In the genomic region with DNA sequence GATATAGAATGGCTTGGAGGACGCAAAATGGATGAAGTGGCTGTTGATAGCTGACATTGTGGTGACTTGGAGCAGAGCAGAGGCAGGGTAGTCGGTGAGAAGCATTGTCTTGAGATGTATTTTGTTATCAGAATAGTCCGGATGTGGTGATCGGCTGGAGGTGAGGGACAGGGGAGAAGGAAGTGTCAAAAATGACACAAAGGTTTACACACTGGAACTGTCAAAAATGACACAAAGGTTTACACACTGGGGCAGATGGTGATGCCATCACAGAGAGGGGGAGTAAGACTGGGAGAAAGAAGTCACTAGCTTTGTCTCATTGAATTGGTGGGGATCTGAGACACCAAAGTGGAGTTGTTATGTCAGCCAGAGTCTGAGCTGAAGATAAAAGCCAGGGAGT, we compare ENCODE assay signal across 20 cellular contexts. TPM values are rescaled to one million over a fixed set of nuclear protein-coding genes. Genes with fewer than 3 reads are reported as not detected.
DNase-seq lines count a peak whose midpoint lies in the region; ATAC-seq, FAIRE-seq and TF ChIP-seq lines count a peak whose summit lies in the region.
"Had no signal": no experiment of that assay in that cellular context is flagged by ENCODE, and none has a peak within 500 bp of the region (broad histone marks: within the 10 kb centered on the region; RNA-seq: fewer than 3 reads in every experiment).

No MANE protein-coding gene starts in this region.

- no peak for TF ChIP-seq CTCF in kidney (IDR thresholded peaks at IDR 0.05; ENCODE audit: borderline replicate concordance, extremely low read depth, insufficient read depth)
- TF ChIP-seq CTCF in spleen (IDR thresholded peaks at IDR 0.05 in 8 of 11, conservative IDR thresholded peaks at IDR 0.05 in 3 of 11): no peak

- peaks cover 35 to 46% (median 44%) of the 10 kb centered on the region in 3 donors for H3K4me1 Mint-ChIP-seq in CD8-positive, alpha-beta memory T cell
- peaks cover 27% of the 10 kb centered on the region for H3K4me1 Mint-ChIP-seq in activated T-helper 1 cell treated with anti-CD3 and anti-CD28 coated beads, Interleukin-12 subunit alpha, Interleukin-12 subunit beta, Interleukin-2, Interleukin-4 antibody, amounts not matched to agents 30 ng/mL and 10 ng/mL and 1 ng/mL, durations not matched to agents 14 hours and 24 hours and 36 hours (ENCODE audit: low read depth)
- H3K4me1 Mint-ChIP-seq: brain had no signal

- no peaks in the 10 kb centered on the region for H3K36me3 ChIP-seq in CD8-positive, alpha-beta memory T cell (ENCODE audit: insufficient read depth, low read length)
- H3K36me3 ChIP-seq in kidney (ENCODE audit: control insufficient read depth in 1 of 2, insufficient read depth in 2 of 2, low read length in 2 of 2): no peaks in the 10 kb centered on the region
- H3K36me3 ChIP-seq in spleen: no peaks in the 10 kb centered on the region

- H3K4me3 Mint-ChIP-seq in CD8-positive, alpha-beta memory T cell: peak overlapping the region in 5 of 7 donors; percentile 2 to 55 (median 40)
- no peak overlapping the region for H3K4me3 Mint-ChIP-seq in activated T-helper 1 cell treated with anti-CD3 and anti-CD28 coated beads, Interleukin-12 subunit alpha, Interleukin-12 subunit beta, Interleukin-2, Interleukin-4 antibody, amounts not matched to agents 30 ng/mL and 10 ng/mL and 1 ng/mL, durations not matched to agents 14 hours and 24 hours and 36 hours
- H3K4me3 Mint-ChIP-seq: activated naive CD8-positive, alpha-beta T cell; brain had no signal

- H3K27ac ChIP-seq in CD8-positive, alpha-beta memory T cell (ENCODE audit: low read depth, low read length): no peak overlapping the region
- H3K27ac ChIP-seq in kidney (ENCODE audit: low read depth in 2 of 2, low read length in 2 of 2) (peak overlapping the region; percentile 71 to 73), spleen (peak overlapping the region in 7 of 8 donors; percentile 19 to 94 (median 52))
- H3K27ac ChIP-seq: foreskin keratinocyte, hepatocyte, KMS-11, SK-N-MC had no signal

- H3K4me3 ChIP-seq in CD8-positive, alpha-beta memory T cell (ENCODE audit: low read length): no peak overlapping the region
- H3K4me3 ChIP-seq in kidney (ENCODE audit: low read length in 2 of 2): no peak overlapping the region
- no peak overlapping the region for H3K4me3 ChIP-seq in spleen
- H3K4me3 ChIP-seq: hepatocyte, lung, SK-N-MC had no signal

- intact Hi-C loops in activated T-helper 1 cell treated with anti-CD3 and anti-CD28 coated beads, Interleukin-12 subunit alpha, Interleukin-12 subunit beta, Interleukin-2, Interleukin-4 antibody, amounts not matched to agents 30 ng/mL and 10 ng/mL and 1 ng/mL, durations not matched to agents 14 hours and 24 hours and 36 hours (cut with micrococcal nuclease): no loop called here
- intact Hi-C loops in kidney (cut with DNase I): no loop called here
- intact Hi-C loops in spleen (cut with DNase I; ENCODE audit: low total_unique reads): no loop called here

- peak in 1 of 5 donors; percentile 11 for DNase-seq in CD8-positive, alpha-beta memory T cell
- DNase-seq in activated T-helper 1 cell treated with anti-CD3 and anti-CD28 coated beads, Interleukin-12 subunit alpha, Interleukin-12 subunit beta, Interleukin-2, Interleukin-4 antibody, amounts not matched to agents 30 ng/mL and 10 ng/mL and 1 ng/mL, durations not matched to agents 14 hours and 24 hours and 36 hours (ENCODE audit: low spot score): no peak
- no peak for DNase-seq in kidney
- no peak for DNase-seq in spleen
- no peak for DNase-seq in activated CD4-positive, CD25-positive, alpha-beta regulatory T cell (lab: John Stamatoyannopoulos, UW)
- DNase-seq: activated CD4-positive, CD25-positive, alpha-beta regulatory T cell treated with anti-CD3 and anti-CD28 coated beads, Interleukin-2, amount 50 U/mL, for 72 hours; foreskin keratinocyte; NCI-H2029; NCI-H446 had no signal

- peaks cover 1 to 6% (median 5%) of the 10 kb centered on the region in 3 donors for H3K36me3 Mint-ChIP-seq in CD8-positive, alpha-beta memory T cell
- H3K36me3 Mint-ChIP-seq in activated T-helper 1 cell treated with anti-CD3 and anti-CD28 coated beads, Interleukin-12 subunit alpha, Interleukin-12 subunit beta, Interleukin-2, Interleukin-4 antibody, amounts not matched to agents 30 ng/mL and 10 ng/mL and 1 ng/mL, durations not matched to agents 14 hours and 24 hours and 36 hours (ENCODE audit: low read depth): peaks cover 3% of the 10 kb centered on the region
- H3K36me3 Mint-ChIP-seq: activated naive CD8-positive, alpha-beta T cell had no signal

- H3K27me3 Mint-ChIP-seq in CD8-positive, alpha-beta memory T cell: no peaks in the 10 kb centered on the region
- H3K27me3 Mint-ChIP-seq in activated T-helper 1 cell treated with anti-CD3 and anti-CD28 coated beads, Interleukin-12 subunit alpha, Interleukin-12 subunit beta, Interleukin-2, Interleukin-4 antibody, amounts not matched to agents 30 ng/mL and 10 ng/mL and 1 ng/mL, durations not matched to agents 14 hours and 24 hours and 36 hours (ENCODE audit: insufficient read depth): no peaks in the 10 kb centered on the region
- H3K27me3 Mint-ChIP-seq: activated naive CD8-positive, alpha-beta T cell; brain had no signal

- POLR2A ChIA-PET in CD8-positive, alpha-beta memory T cell (lab: Charles Lee): interaction anchor here (0.6 kb wide), 1 partner anchor 464 kb away, joined by 5 read pairs; no protein-coding TSS in a partner anchor

- no peaks in the 10 kb centered on the region for H3K27me3 ChIP-seq in CD8-positive, alpha-beta memory T cell (ENCODE audit: insufficient read depth, low read length, poor library complexity, severe bottlenecking)
- H3K27me3 ChIP-seq in spleen (replicated peaks in 1 of 7): no peaks in the 10 kb centered on the region
- H3K27me3 ChIP-seq: foreskin keratinocyte, hepatocyte had no signal

- CTCF ChIA-PET in CD8-positive, alpha-beta memory T cell (lab: Charles Lee): interaction anchor here (1.4 kb wide), 1 partner anchor 46 kb away, joined by 4 read pairs; no protein-coding TSS in a partner anchor

- TF ChIP-seq POLR2A in spleen (IDR thresholded peaks at IDR 0.05): no peak

- H3K9me3 ChIP-seq in CD8-positive, alpha-beta memory T cell (ENCODE audit: low read length): no peaks in the 10 kb centered on the region
- H3K9me3 ChIP-seq in kidney (ENCODE audit: control insufficient read depth in 1 of 2, low read length in 2 of 2) (no peaks in the 10 kb centered on the region), spleen (no peaks in the 10 kb centered on the region)

- FAIRE-seq in kidney (lab: Jason Lieb, UNC): no peak
- FAIRE-seq: islet of Langerhans had no signal

- ATAC-seq in GM21619 (IDR thresholded peaks at IDR 0.05; ENCODE audit: unreplicated experiment) (no peak), GM19395 (IDR thresholded peaks at IDR 0.05; ENCODE audit: unreplicated experiment) (no peak), HG02759 (IDR thresholded peaks at IDR 0.05; ENCODE audit: unreplicated experiment) (no peak)
- ATAC-seq: foreskin keratinocyte, sciatic nerve had no signal

- peaks cover 0 to 2% (median 0%) of the 10 kb centered on the region in 5 donors for H3K9me3 Mint-ChIP-seq in CD8-positive, alpha-beta memory T cell
- H3K9me3 Mint-ChIP-seq in activated T-helper 1 cell treated with anti-CD3 and anti-CD28 coated beads, Interleukin-12 subunit alpha, Interleukin-12 subunit beta, Interleukin-2, Interleukin-4 antibody, amounts not matched to agents 30 ng/mL and 10 ng/mL and 1 ng/mL, durations not matched to agents 14 hours and 24 hours and 36 hours: peaks cover 4% of the 10 kb centered on the region

- WGBS in spleen, 5 donors: 71 to 83% (median 78%) methylated on average over 4 of the region's 4 CpGs

- no peak overlapping the region for H3K9ac ChIP-seq in kidney (ENCODE audit: low read length in 2 of 2)
- H3K9ac ChIP-seq: KMS-11 had no signal

- peak overlapping the region in 7 of 8 donors; percentile 1 to 80 (median 39) for H3K27ac Mint-ChIP-seq in CD8-positive, alpha-beta memory T cell
- peak overlapping the region; percentile 71 for H3K27ac Mint-ChIP-seq in activated T-helper 1 cell treated with anti-CD3 and anti-CD28 coated beads, Interleukin-12 subunit alpha, Interleukin-12 subunit beta, Interleukin-2, Interleukin-4 antibody, amounts not matched to agents 30 ng/mL and 10 ng/mL and 1 ng/mL, durations not matched to agents 14 hours and 24 hours and 36 hours
- H3K27ac Mint-ChIP-seq: activated naive CD8-positive, alpha-beta T cell had no signal

- peaks cover 19% of the 10 kb centered on the region for H3K4me1 ChIP-seq in CD8-positive, alpha-beta memory T cell (ENCODE audit: insufficient read depth, low read length)
- H3K4me1 ChIP-seq in kidney (ENCODE audit: control insufficient read depth in 1 of 2, insufficient read depth in 1 of 2, low read depth in 1 of 2, low read length in 2 of 2) (peaks cover 23 to 25% of the 10 kb centered on the region in 2 donors), spleen (peaks cover 11 to 56% (median 37%) of the 10 kb centered on the region in 6 donors)

RNA-seq across cellular contexts. Expression of a gene that starts 30.1 kb away (rescaled TPM):
- total RNA-seq in CD8-positive, alpha-beta memory T cell: 1 to 10 TPM; 4.8 to 5.8 TPM
- polyA plus RNA-seq in CD8-positive, alpha-beta memory T cell: 6.7 TPM
- 2.4 and 2.5 TPM in 2 replicates for total RNA-seq in activated T-helper 1 cell treated with anti-CD3 and anti-CD28 coated beads, Interleukin-12 subunit alpha, Interleukin-12 subunit beta, Interleukin-2, Interleukin-4 antibody, amounts not matched to agents 30 ng/mL and 10 ng/mL and 1 ng/mL, durations not matched to agents 14 hours and 24 hours and 36 hours
- total RNA-seq in kidney (60.0 TPM), spleen (100 to 1,000 TPM in 1 of 7 donors, 10 to 100 TPM in 5, 1 to 10 TPM in 1; 9.2 to 310 (median 27.8) TPM)
- polyA plus RNA-seq in kidney (ENCODE audit: insufficient read depth, low read depth, low replicate concordance) (17.9 TPM), spleen (1 to 10 TPM; 1.7 to 4.3 (median 2.8) TPM)

RNA-seq across cellular contexts. Expression of a gene that starts 54.5 kb away (rescaled TPM):
- 10 to 100 TPM; 14.3 to 14.7 TPM for total RNA-seq in CD8-positive, alpha-beta memory T cell
- polyA plus RNA-seq in CD8-positive, alpha-beta memory T cell: 17.9 TPM
- total RNA-seq in activated T-helper 1 cell treated with anti-CD3 and anti-CD28 coated beads, Interleukin-12 subunit alpha, Interleukin-12 subunit beta, Interleukin-2, Interleukin-4 antibody, amounts not matched to agents 30 ng/mL and 10 ng/mL and 1 ng/mL, durations not matched to agents 14 hours and 24 hours and 36 hours: 14.4 and 17.9 TPM in 2 replicates
- total RNA-seq in kidney (23.7 TPM), spleen (10 to 100 TPM; 10.0 to 24.7 (median 20.5) TPM)
- polyA plus RNA-seq in kidney (ENCODE audit: insufficient read depth, low read depth, low replicate concordance) (27.3 TPM), spleen (10 to 100 TPM; 15.7 to 17.0 (median 17.0) TPM)

RNA-seq across cellular contexts. Expression of a gene that starts 54.6 kb away (rescaled TPM):
- 10 to 100 TPM; 19.7 to 20.0 TPM for total RNA-seq in CD8-positive, alpha-beta memory T cell
- polyA plus RNA-seq in CD8-positive, alpha-beta memory T cell: 3.6 TPM
- total RNA-seq in activated T-helper 1 cell treated with anti-CD3 and anti-CD28 coated beads, Interleukin-12 subunit alpha, Interleukin-12 subunit beta, Interleukin-2, Interleukin-4 antibody, amounts not matched to agents 30 ng/mL and 10 ng/mL and 1 ng/mL, durations not matched to agents 14 hours and 24 hours and 36 hours: 14.7 and 16.2 TPM in 2 replicates
- 12.5 TPM for total RNA-seq in kidney
- polyA plus RNA-seq in kidney (ENCODE audit: insufficient read depth, low read depth, low replicate concordance): 11.1 TPM
- 1 to 10 TPM; 2.8 to 4.9 (median 3.9) TPM for total RNA-seq in spleen
- polyA plus RNA-seq in spleen: 1 to 10 TPM in 2 of 3 donors, under 1 TPM in 1; 0.72 to 1.2 (median 1.2) TPM
